In the genomic region with DNA sequence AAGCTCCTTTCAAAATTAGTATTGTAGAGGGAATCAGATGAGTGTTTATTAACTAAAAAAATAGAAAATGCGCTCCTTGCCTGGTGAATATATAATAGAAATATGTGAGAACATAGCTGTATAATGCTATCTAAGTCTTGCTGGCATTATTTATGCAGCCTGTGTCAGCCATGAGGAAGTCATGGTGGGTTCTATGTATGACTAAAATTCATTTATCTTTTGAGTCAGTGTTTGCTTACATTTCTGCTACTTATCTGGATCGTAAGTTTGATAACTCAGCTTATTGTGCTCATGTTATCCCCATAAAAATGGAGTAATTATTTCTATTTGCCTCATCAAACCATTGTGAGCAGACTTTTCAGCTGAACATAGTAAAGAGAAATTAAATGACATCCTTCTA, we compare ENCODE assay signal across 21 cellular contexts.
A peak's percentile ranks its signal among the peaks of the same experiment; 100 is the strongest.
DNase-seq lines count a peak whose midpoint lies in the region; ATAC-seq, FAIRE-seq and TF ChIP-seq lines count a peak whose summit lies in the region.
"Had no signal": no experiment of that assay in that cellular context is flagged by ENCODE, and none has a peak within 500 bp of the region (broad histone marks: within the 10 kb centered on the region; RNA-seq: fewer than 3 reads in every experiment).

No MANE protein-coding gene starts in this region.

- H3K4me1 Mint-ChIP-seq in astrocyte (ENCODE audit: low read depth, unreplicated experiment) = no peaks in the 10 kb centered on the region
- H3K4me1 Mint-ChIP-seq: CD4-positive, CD25-positive, alpha-beta regulatory T cell; CD8-positive, alpha-beta memory T cell had no signal

- H3K4me3 ChIP-seq in PC-3 (ENCODE audit: low read length) = no peak overlapping the region
- H3K4me3 ChIP-seq in astrocyte (ENCODE audit: insufficient read depth, low read depth, low read length) = no peak overlapping the region
- no peak overlapping the region for H3K4me3 ChIP-seq in fibroblast of the aortic adventitia (ENCODE audit: low read depth, low read length)

- intact Hi-C loops in PC-3 (cut with micrococcal nuclease) = loop anchor here (10.0 kb wide), 1 partner anchor 240 kb away; no protein-coding TSS in a partner anchor

- no TSS peak for BruUV-seq in PC-3 (replicated peaks; lab: Mats Ljungman, UMichigan)

- H3K9ac ChIP-seq in PC-3 (ENCODE audit: low read length) (no peak overlapping the region), astrocyte (ENCODE audit: low read length) (no peak overlapping the region)

- no peaks in the 10 kb centered on the region for H3K9me3 Mint-ChIP-seq in astrocyte (ENCODE audit: unreplicated experiment)

- CTCF ChIA-PET in PC-3 (lab: Charles Lee) = no interaction called here

- H3K36me3 Mint-ChIP-seq in astrocyte (ENCODE audit: low read depth, unreplicated experiment) = no peaks in the 10 kb centered on the region
- H3K36me3 Mint-ChIP-seq: CD4-positive, CD25-positive, alpha-beta regulatory T cell; CD8-positive, alpha-beta memory T cell had no signal

- H3K79me2 ChIP-seq in PC-3 (ENCODE audit: low read length) = no peaks in the 10 kb centered on the region
- H3K79me2 ChIP-seq in astrocyte (ENCODE audit: insufficient read depth, low read length) = no peaks in the 10 kb centered on the region

- no peaks in the 10 kb centered on the region for H3K4me1 ChIP-seq in PC-3 (ENCODE audit: insufficient read depth, low read length)
- no peaks in the 10 kb centered on the region for H3K4me1 ChIP-seq in astrocyte (ENCODE audit: insufficient read depth, low read length)

- H3K9me2 ChIP-seq in PC-3 (replicated peaks; ENCODE audit: low read length) = no peaks in the 10 kb centered on the region

- DNase-seq in PC-3 (peak; percentile 12), astrocyte (ENCODE audit: low read depth) (peak; percentile 17), fibroblast of the aortic adventitia (ENCODE audit: low read depth) (peak; percentile 52), anterior cingulate cortex (lab: John Stamatoyannopoulos, UW) (no peak)
- DNase-seq: ACHN; BE2C; C1 segment of cervical spinal cord; CD4-positive, CD25-positive, alpha-beta regulatory T cell; CD8-positive, alpha-beta memory T cell; COR-L47; DMS 273 treated with DMSO at 0.1 percent for 48 hours; GDM1; GOT3; H7; HFFc6 had no signal

- TF ChIP-seq CTCF in PC-3 (conservative IDR thresholded peaks at IDR 0.05; ENCODE audit: low read depth, low read length) (no peak), astrocyte (IDR thresholded peaks at IDR 0.05; ENCODE audit: insufficient read depth, low read depth, low read length) (no peak), fibroblast of the aortic adventitia (IDR thresholded peaks at IDR 0.05; ENCODE audit: insufficient read depth, low read length) (no peak)

- H2AFZ ChIP-seq in PC-3 (ENCODE audit: low read length) (no peak overlapping the region), astrocyte (ENCODE audit: low read depth, low read length) (no peak overlapping the region)

- H3K27ac ChIP-seq in PC-3 (ENCODE audit: low read length) (no peak overlapping the region), astrocyte (ENCODE audit: low read depth, low read length) (no peak overlapping the region)

- H3K4me2 ChIP-seq in PC-3 (ENCODE audit: low read length) = no peak overlapping the region
- H3K4me2 ChIP-seq in astrocyte (ENCODE audit: low read length) = no peak overlapping the region

- no peak overlapping the region for H3K4me3 Mint-ChIP-seq in astrocyte (ENCODE audit: unreplicated experiment)
- H3K4me3 Mint-ChIP-seq: CD4-positive, CD25-positive, alpha-beta regulatory T cell; CD8-positive, alpha-beta memory T cell; HFFc6 had no signal

- no peaks in the 10 kb centered on the region for H3F3A ChIP-seq in PC-3 (ENCODE audit: low read length, unreplicated experiment)

- H4K20me1 ChIP-seq in PC-3 (ENCODE audit: low read length) (no peaks in the 10 kb centered on the region), astrocyte (ENCODE audit: insufficient read depth, low read length) (no peaks in the 10 kb centered on the region)

- no peak overlapping the region for H3K27ac Mint-ChIP-seq in astrocyte (ENCODE audit: unreplicated experiment)
- H3K27ac Mint-ChIP-seq: CD4-positive, CD25-positive, alpha-beta regulatory T cell; CD8-positive, alpha-beta memory T cell; HFFc6 had no signal

- no peak for FAIRE-seq in astrocyte (lab: Jason Lieb, UNC)
- FAIRE-seq: A204.1, GM12892, GM18507 had no signal

- POLR2A ChIA-PET in PC-3 (lab: Charles Lee; ENCODE audit: unreplicated experiment) = no interaction called here

- no peaks in the 10 kb centered on the region for H3K27me3 ChIP-seq in PC-3 (ENCODE audit: low read length)
- H3K27me3 ChIP-seq in astrocyte (ENCODE audit: insufficient read depth, low read length) = no peaks in the 10 kb centered on the region
- H3K27me3 ChIP-seq: BE2C had no signal

- no peaks in the 10 kb centered on the region for H3K27me3 Mint-ChIP-seq in astrocyte (ENCODE audit: low read depth, unreplicated experiment)
- H3K27me3 Mint-ChIP-seq: CD4-positive, CD25-positive, alpha-beta regulatory T cell; CD8-positive, alpha-beta memory T cell had no signal

- H3K36me3 ChIP-seq in PC-3 (ENCODE audit: low read depth, low read length) = no peaks in the 10 kb centered on the region
- no peaks in the 10 kb centered on the region for H3K36me3 ChIP-seq in astrocyte (ENCODE audit: insufficient read depth, low read length)
- H3K36me3 ChIP-seq: BE2C had no signal

- ATAC-seq in PC-3 (peak; percentile 53), GM21423 (IDR thresholded peaks at IDR 0.05; ENCODE audit: unreplicated experiment) (no peak), HG03045 (IDR thresholded peaks at IDR 0.05; ENCODE audit: unreplicated experiment) (no peak)
- ATAC-seq: HCT116 had no signal

- H3K9me3 ChIP-seq in PC-3 (ENCODE audit: low read length) = no peaks in the 10 kb centered on the region
- no peaks in the 10 kb centered on the region for H3K9me3 ChIP-seq in astrocyte (ENCODE audit: insufficient read depth, low read depth, low read length)
- H3K9me3 ChIP-seq: BE2C had no signal

Comparison
In these comparisons a context has a peak if more than half of its experiments do, and no peak if none do; other contexts are left out.
1. DNase-seq: peak in PC-3 (single experiment), astrocyte (single experiment) and fibroblast of the aortic adventitia (single experiment); none in anterior cingulate cortex (0 of 58).